ENCODE assay signal across 11 cellular contexts in genomic region chr6:36290668-36291620, GRCh38. TPM values are rescaled to one million over a fixed set of nuclear protein-coding genes. Genes with fewer than 3 reads are reported as not detected.
DNase-seq lines count a peak whose midpoint lies in the region; ATAC-seq lines count a peak whose summit lies in the region.
"Had no signal": no experiment of that assay in that cellular context is flagged by ENCODE, and none has a peak within 500 bp of the region (broad histone marks: within the 10 kb centered on the region; RNA-seq: fewer than 3 reads in every experiment).

No MANE protein-coding gene starts in this region.

- H2AFZ ChIP-seq in Karpas-422 (ENCODE audit: low read length), result no peak overlapping the region

- peak overlapping the region; percentile 45 for H3K4me3 Mint-ChIP-seq in dendritic cell treated with granulocyte-macrophage colony-stimulating factor and Interleukin-4, amounts not matched to agents 40 ng/mL and 50 ng/mL, for 4 days
- H3K4me3 Mint-ChIP-seq: brain; stimulated activated effector memory CD8-positive, alpha-beta T cell treated with anti-CD3 and anti-CD28 coated beads, Interleukin-12 subunit alpha, Interleukin-12 subunit beta, amount 100 ng/mL, for 72 hours had no signal

- H3K9me3 ChIP-seq in mucosa of rectum (ENCODE audit: control insufficient read depth in 2 of 2, low read length in 2 of 2) (no peaks in the 10 kb centered on the region), Karpas-422 (ENCODE audit: low read length) (no peaks in the 10 kb centered on the region)

- no peaks in the 10 kb centered on the region for H3K9me2 ChIP-seq in Karpas-422 (replicated peaks; ENCODE audit: insufficient read depth, low read length)

- peaks cover 1% of the 10 kb centered on the region for H3K27me3 Mint-ChIP-seq in dendritic cell treated with granulocyte-macrophage colony-stimulating factor and Interleukin-4, amounts not matched to agents 40 ng/mL and 50 ng/mL, for 4 days

- peaks cover 6 to 7% of the 10 kb centered on the region in 2 donors for H3K4me1 ChIP-seq in mucosa of rectum (ENCODE audit: control insufficient read depth in 2 of 2, insufficient read depth in 2 of 2, low read length in 2 of 2)
- peaks cover 7% of the 10 kb centered on the region for H3K4me1 ChIP-seq in Karpas-422 (ENCODE audit: low read length)

- intact Hi-C loops in dendritic cell treated with granulocyte-macrophage colony-stimulating factor and Interleukin-4, amounts not matched to agents 40 ng/mL and 50 ng/mL, for 4 days (cut with micrococcal nuclease), result no loop called here

- peaks cover 46% of the 10 kb centered on the region for H3K4me1 Mint-ChIP-seq in dendritic cell treated with granulocyte-macrophage colony-stimulating factor and Interleukin-4, amounts not matched to agents 40 ng/mL and 50 ng/mL, for 4 days (ENCODE audit: low read depth)

- ATAC-seq in HG03095 (IDR thresholded peaks at IDR 0.05; ENCODE audit: unreplicated experiment), result no peak
- ATAC-seq: stimulated activated effector memory CD8-positive, alpha-beta T cell treated with anti-CD3 and anti-CD28 coated beads, Interleukin-12 subunit alpha, Interleukin-12 subunit beta, amount 100 ng/mL, for 72 hours had no signal

- no peak overlapping the region for H3K9ac ChIP-seq in mucosa of rectum (ENCODE audit: low read depth in 1 of 2, low read length in 2 of 2)
- H3K9ac ChIP-seq in Karpas-422 (ENCODE audit: low read length), result no peak overlapping the region

- H3K4me2 ChIP-seq in Karpas-422 (ENCODE audit: low read depth, low read length, poor library complexity, severe bottlenecking), result no peak overlapping the region

- H3K36me3 Mint-ChIP-seq in dendritic cell treated with granulocyte-macrophage colony-stimulating factor and Interleukin-4, amounts not matched to agents 40 ng/mL and 50 ng/mL, for 4 days (ENCODE audit: low read depth), result no peaks in the 10 kb centered on the region
- H3K36me3 Mint-ChIP-seq: brain; stimulated activated effector memory CD8-positive, alpha-beta T cell treated with anti-CD3 and anti-CD28 coated beads, Interleukin-12 subunit alpha, Interleukin-12 subunit beta, amount 100 ng/mL, for 72 hours had no signal

- H3K4me3 ChIP-seq in mucosa of rectum (ENCODE audit: low read length in 2 of 2) (no peak overlapping the region), Karpas-422 (ENCODE audit: low read length) (no peak overlapping the region)

- H3K79me2 ChIP-seq in Karpas-422 (ENCODE audit: low read length), result no peaks in the 10 kb centered on the region

- H3K9me3 Mint-ChIP-seq in dendritic cell treated with granulocyte-macrophage colony-stimulating factor and Interleukin-4, amounts not matched to agents 40 ng/mL and 50 ng/mL, for 4 days, result no peaks in the 10 kb centered on the region
- H3K9me3 Mint-ChIP-seq: stimulated activated effector memory CD8-positive, alpha-beta T cell treated with anti-CD3 and anti-CD28 coated beads, Interleukin-12 subunit alpha, Interleukin-12 subunit beta, amount 100 ng/mL, for 72 hours had no signal

- H3K27ac Mint-ChIP-seq in dendritic cell treated with granulocyte-macrophage colony-stimulating factor and Interleukin-4, amounts not matched to agents 40 ng/mL and 50 ng/mL, for 4 days, result peak overlapping the region; percentile 79
- H3K27ac Mint-ChIP-seq: stimulated activated effector memory CD8-positive, alpha-beta T cell treated with anti-CD3 and anti-CD28 coated beads, Interleukin-12 subunit alpha, Interleukin-12 subunit beta, amount 100 ng/mL, for 72 hours had no signal

- H4K20me1 ChIP-seq in Karpas-422 (ENCODE audit: insufficient read depth, low read depth, low read length), result no peaks in the 10 kb centered on the region

- H3K27me3 ChIP-seq in mucosa of rectum (ENCODE audit: control insufficient read depth in 2 of 2, insufficient read depth in 2 of 2, low read length in 2 of 2) (peaks cover 0 to 3% of the 10 kb centered on the region in 2 donors), Karpas-422 (ENCODE audit: low read length) (no peaks in the 10 kb centered on the region)

- DNase-seq in GM03348 (ENCODE audit: low spot score), result peak; percentile 33
- DNase-seq in NOMO-1 treated with DMSO at 0.1 percent for 48 hours (lab: John Stamatoyannopoulos, UW; ENCODE audit: unreplicated experiment), result peak; percentile 88
- DNase-seq in SHP77 (lab: John Stamatoyannopoulos, UW), result no peak
- DNase-seq in Karpas-422, result no peak
- no peak for DNase-seq in globus pallidus (ENCODE audit: low spot score)
- DNase-seq: NCI-H2029 treated with DMSO at 0.1 percent for 48 hours had no signal

- H3K36me3 ChIP-seq in mucosa of rectum (ENCODE audit: control insufficient read depth in 2 of 2, insufficient read depth in 2 of 2, low read length in 2 of 2) (no peaks in the 10 kb centered on the region), Karpas-422 (ENCODE audit: insufficient read depth, low read length) (no peaks in the 10 kb centered on the region)

- H3K27ac ChIP-seq in mucosa of rectum (ENCODE audit: low read depth in 2 of 2, low read length in 2 of 2) (peak overlapping the region; percentile 52 to 69), Karpas-422 (ENCODE audit: low read length) (no peak overlapping the region)

RNA-seq across cellular contexts. Expression of gene PNPLA1, which starts 21.1 kb away (rescaled TPM):
- not detected in 2 replicates for total RNA-seq in Karpas-422 (2014; rRNA removed; shearing (Covaris generic); ENCODE audit: low replicate concordance)

RNA-seq across cellular contexts. Expression of gene BNIP5, which starts 45.7 kb away (rescaled TPM):
- total RNA-seq in Karpas-422 (2014; rRNA removed; shearing (Covaris generic); ENCODE audit: low replicate concordance), result not detected in 2 replicates

Comparison
In these comparisons a context has a peak if more than half of its experiments do, and no peak if none do; other contexts are left out.
1. DNase-seq: peak in GM03348 (single experiment) and NOMO-1 treated with DMSO at 0.1 percent for 48 hours (single experiment); none in SHP77 (0 of 2), Karpas-422 (single experiment) and globus pallidus (single experiment).